8 cellular contexts compared by ENCODE assay signal in genomic region chr1:21574464-21575151, GRCh38.
DNase-seq lines count a peak whose midpoint lies in the region; ATAC-seq and TF ChIP-seq lines count a peak whose summit lies in the region.

No MANE protein-coding gene starts in this region.

- TF ChIP-seq CTCF in suprapubic skin (IDR thresholded peaks at IDR 0.05), result no peak

- H3K27ac ChIP-seq in suprapubic skin, result peak overlapping the region; percentile 59

- no peaks in the 10 kb centered on the region for H3K9me3 ChIP-seq in suprapubic skin

- peak overlapping the region; percentile 9 for H3K4me3 ChIP-seq in suprapubic skin

- H3K27me3 ChIP-seq in suprapubic skin, result peaks cover 4% of the 10 kb centered on the region

- no peaks in the 10 kb centered on the region for H3K36me3 ChIP-seq in suprapubic skin

- H3K4me1 ChIP-seq in suprapubic skin, result peaks cover 16% of the 10 kb centered on the region

- TF ChIP-seq EP300 in suprapubic skin (IDR thresholded peaks at IDR 0.05), result no peak

- in situ Hi-C loops in G401 (cut with HindIII; ENCODE audit: low sequenced_read_pairs), result no loop called here

- TF ChIP-seq POLR2A in suprapubic skin (IDR thresholded peaks at IDR 0.05), result no peak

- WGBS in suprapubic skin, result 28% methylated on average over 15 of the region's 31 CpGs

- DNase-seq in M059J (ENCODE audit: low read depth) (peak; percentile 30), astrocyte of the hippocampus (ENCODE audit: low read depth, low spot score) (peak; percentile 83), iPS-NIHi11 (ENCODE audit: low spot score) (peak; percentile 75), suprapubic skin (ENCODE audit: low spot score in 2 of 2) (no peak), LoVo (ENCODE audit: low spot score) (no peak), G401 (ENCODE audit: low spot score) (no peak)
- no peak for DNase-seq in activated T-cell treated with anti-CD3 and anti-CD28 coated beads, Interleukin-2, amount 50 U/mL, for 48 hours

- ATAC-seq in HG02885 (IDR thresholded peaks at IDR 0.05; ENCODE audit: poor library complexity, unreplicated experiment), result no peak

Comparison
In these comparisons a context has a peak if more than half of its experiments do, and no peak if none do; other contexts are left out.
1. DNase-seq: peak in M059J (single experiment), astrocyte of the hippocampus (single experiment) and iPS-NIHi11 (single experiment); none in suprapubic skin (0 of 2), activated T-cell treated with anti-CD3 and anti-CD28 coated beads, Interleukin-2, amount 50 U/mL, for 48 hours (0 of 2), LoVo (single experiment) and G401 (single experiment).